In the genomic region with DNA sequence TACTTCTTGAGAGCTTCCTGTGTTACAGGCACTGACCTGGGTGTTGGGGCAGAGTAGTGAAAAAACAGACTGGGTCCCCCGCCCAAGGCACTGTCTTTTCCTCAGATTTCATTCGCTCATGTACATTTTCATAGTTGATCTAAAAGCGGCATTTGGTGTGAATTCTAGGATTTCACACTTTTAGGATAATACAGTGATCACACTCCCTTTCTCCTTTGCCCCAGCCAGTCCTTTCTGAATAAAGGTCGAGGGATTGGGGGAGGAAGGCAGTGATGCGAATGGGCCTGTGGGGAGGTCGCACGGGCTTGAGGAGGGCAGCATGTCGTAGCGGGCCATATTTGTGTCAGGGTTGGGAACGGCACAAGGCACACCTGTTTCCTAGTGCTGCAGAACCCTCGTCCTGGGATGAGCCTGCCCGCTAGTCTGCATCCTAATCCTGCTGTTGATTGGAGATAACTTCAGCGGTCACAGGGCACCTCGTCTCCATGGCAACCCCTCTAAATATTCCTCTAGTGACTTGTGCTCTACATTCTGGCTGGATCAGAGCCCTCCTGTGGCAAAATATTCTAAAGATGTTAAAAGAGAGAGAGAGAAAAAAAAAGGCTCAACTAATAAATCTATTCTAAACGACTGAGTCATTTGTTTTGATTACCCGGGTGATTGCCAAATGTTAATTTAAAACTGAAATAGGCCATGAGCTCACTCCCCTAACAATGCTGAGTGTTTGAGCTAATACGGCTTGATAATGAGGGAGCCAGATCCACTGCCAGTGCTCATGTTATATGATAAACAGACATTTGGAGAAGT, we compare ENCODE assay signal across 8 cellular contexts. TPM values are rescaled to one million over a fixed set of nuclear protein-coding genes. Genes with fewer than 3 reads are reported as not detected.
DNase-seq lines count a peak whose midpoint lies in the region; ATAC-seq and TF ChIP-seq lines count a peak whose summit lies in the region.

No MANE protein-coding gene starts in this region.

- peaks cover 18% of the 10 kb centered on the region for H3K4me1 ChIP-seq in vagina

- peaks cover 11% of the 10 kb centered on the region for H3K4me1 Mint-ChIP-seq in mesothelial cell of epicardium

- no peak for TF ChIP-seq POLR2A in vagina (IDR thresholded peaks at IDR 0.05)

- H3K27ac ChIP-seq in cingulate gyrus (ENCODE audit: low read depth, low read length), result peak overlapping the region; percentile 49
- peak overlapping the region; percentile 71 for H3K27ac ChIP-seq in vagina

- no peaks in the 10 kb centered on the region for H3K27me3 ChIP-seq in vagina

- peak; percentile 65 for DNase-seq in Right ventricle myocardium inferior (ENCODE audit: missing footprints)
- DNase-seq in cardiac septum (ENCODE audit: low spot score), result no peak
- peak; percentile 48 for DNase-seq in left lobe of liver (ENCODE audit: low spot score)
- no peak for DNase-seq in vagina (ENCODE audit: extremely low spot score in 2 of 2)
- no peak for DNase-seq in mesothelial cell of epicardium (ENCODE audit: low spot score in 2 of 2, unreplicated experiment in 2 of 2)
- no peak for DNase-seq in NCI-H510A (lab: John Stamatoyannopoulos, UW)

- peak; percentile 82 for ATAC-seq in Right ventricle myocardium inferior
- ATAC-seq in left lobe of liver, result peak; percentile 83
- ATAC-seq in GM21825 (IDR thresholded peaks at IDR 0.05; ENCODE audit: unreplicated experiment), result no peak

- H3K27me3 Mint-ChIP-seq in mesothelial cell of epicardium (ENCODE audit: low read depth), result no peaks in the 10 kb centered on the region

- no peaks in the 10 kb centered on the region for H3K36me3 Mint-ChIP-seq in mesothelial cell of epicardium

- intact Hi-C loops in Right ventricle myocardium inferior (cut with DNase I) (loop anchor here (2.0 to 10.0 kb wide), 3 partner anchors 22 to 326 kb away; partner anchors contain the start of genes FHL1 and HTATSF1), cardiac septum (cut with DNase I) (loop anchor here (2.0 to 5.0 kb wide), 2 partner anchors 83 to 100 kb away; partner anchors contain the start of gene MAP7D3), vagina (cut with DNase I) (no loop called here)

- no peak overlapping the region for H3K4me3 ChIP-seq in vagina

- H3K4me3 Mint-ChIP-seq in mesothelial cell of epicardium, result no peak overlapping the region

- TF ChIP-seq CTCF in vagina (IDR thresholded peaks at IDR 0.05) (no peak), mesothelial cell of epicardium (IDR thresholded peaks at IDR 0.05; ENCODE audit: unreplicated experiment) (no peak)

- H3K27ac Mint-ChIP-seq in mesothelial cell of epicardium, result no peak overlapping the region

- no peaks in the 10 kb centered on the region for H3K36me3 ChIP-seq in vagina

- H3K9me3 Mint-ChIP-seq in mesothelial cell of epicardium, result peaks cover 13% of the 10 kb centered on the region

- H3K9me3 ChIP-seq in vagina, result no peaks in the 10 kb centered on the region

RNA-seq across cellular contexts. Expression of gene FHL1, which starts 21.8 kb away (rescaled TPM):
- total RNA-seq in Right ventricle myocardium inferior (1,876 TPM), cardiac septum (3,112 TPM), left lobe of liver (10.6 TPM), vagina (337 TPM), mesothelial cell of epicardium (22.2 to 26.8 TPM (median 23.4 TPM) in 3 replicates)

Comparison
In these comparisons a context has a peak if more than half of its experiments do, and no peak if none do; other contexts are left out.
1. DNase-seq: peak in Right ventricle myocardium inferior (single experiment) and left lobe of liver (single experiment); none in cardiac septum (single experiment), vagina (0 of 2), mesothelial cell of epicardium (0 of 2) and NCI-H510A (single experiment).
2. RNA of gene FHL1, which starts 21.8 kb away (total RNA-seq): 3,112 TPM in cardiac septum (single experiment), 1,876 TPM in Right ventricle myocardium inferior (single experiment) and 337 TPM in vagina (single experiment); 22.2 to 26.8 TPM in mesothelial cell of epicardium and 10.6 TPM in left lobe of liver (single experiment); every median in the first group is over 10 times any median in the second.